In the genomic region with DNA sequence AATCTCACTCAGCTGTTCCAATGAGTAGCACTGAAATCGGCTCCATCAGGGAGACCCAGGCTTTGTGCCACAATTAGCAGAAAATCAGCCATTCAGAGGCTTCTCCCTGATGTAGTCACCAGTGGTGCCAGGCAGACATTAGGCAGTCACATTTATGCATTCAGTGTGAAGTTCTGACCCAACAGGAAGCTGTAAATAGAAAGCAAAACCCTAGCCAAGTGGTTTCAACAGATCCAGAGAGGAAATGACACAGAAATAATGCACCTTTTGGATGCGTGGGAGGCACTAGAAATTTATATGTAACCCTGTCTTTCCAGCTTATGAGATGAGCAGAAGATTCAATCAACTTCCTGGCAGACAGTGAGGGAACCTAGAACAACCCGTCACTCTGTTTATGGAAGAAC, we compare ENCODE assay signal across 8 cellular contexts.
DNase-seq lines count a peak whose midpoint lies in the region; ATAC-seq and TF ChIP-seq lines count a peak whose summit lies in the region.

No MANE protein-coding gene starts in this region.

- H3K27ac ChIP-seq in temporal lobe (ENCODE audit: low read depth, low read length) = peak overlapping the region; percentile 21

- ATAC-seq in GM21529 (IDR thresholded peaks at IDR 0.05; ENCODE audit: unreplicated experiment) (peak; percentile 78), GM21825 (IDR thresholded peaks at IDR 0.05; ENCODE audit: unreplicated experiment) (no peak)

- TF ChIP-seq CTCF in fibroblast of the aortic adventitia (IDR thresholded peaks at IDR 0.05; ENCODE audit: insufficient read depth, low read length) = no peak

- H3K4me3 ChIP-seq in fibroblast of the aortic adventitia (ENCODE audit: low read depth, low read length) = no peak overlapping the region

- DNase-seq in Daoy (ENCODE audit: low read depth) = peak; percentile 81
- DNase-seq in NCI-H446 (lab: John Stamatoyannopoulos, UW) = peak; percentile 58 to 89
- DNase-seq in fibroblast of the aortic adventitia (ENCODE audit: low read depth) = peak; percentile 21
- no peak for DNase-seq in NCI-H2107 (lab: John Stamatoyannopoulos, UW)
- DNase-seq in activated CD4-positive, alpha-beta T cell treated with anti-CD3 and anti-CD28 coated beads, Interleukin-2, amount 50 U/mL, for 4 hours = no peak

Comparison
In these comparisons a context has a peak if more than half of its experiments do, and no peak if none do; other contexts are left out.
1. DNase-seq: peak in Daoy (single experiment), NCI-H446 (2 of 2) and fibroblast of the aortic adventitia (single experiment); none in NCI-H2107 (single experiment) and activated CD4-positive, alpha-beta T cell treated with anti-CD3 and anti-CD28 coated beads, Interleukin-2, amount 50 U/mL, for 4 hours (0 of 2).